23 cellular contexts compared by ENCODE assay signal in the genomic region with DNA sequence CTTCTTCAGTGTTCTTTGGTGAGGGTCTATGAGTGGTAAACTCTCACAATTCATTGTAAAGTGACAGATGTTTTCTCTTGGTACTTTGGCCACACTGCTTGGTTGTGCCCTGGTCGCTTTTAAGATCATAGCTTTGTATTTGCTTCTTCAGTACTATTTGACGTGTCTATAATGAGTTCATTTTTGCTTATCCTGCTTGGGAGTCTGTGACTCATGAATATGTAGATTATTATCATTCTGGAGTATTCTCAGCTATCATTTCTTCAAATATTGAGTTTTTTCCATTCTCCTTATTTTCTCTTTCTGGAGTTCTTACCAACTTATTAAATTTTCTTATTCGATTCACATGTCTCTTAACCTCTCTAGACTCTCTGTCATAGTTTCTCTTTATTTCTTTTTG.
"Had no signal": no experiment of that assay in that cellular context is flagged by ENCODE, and none has a peak within 500 bp of the region (broad histone marks: within the 10 kb centered on the region; RNA-seq: fewer than 3 reads in every experiment).

No MANE protein-coding gene starts in this region.

- H3K36me3 ChIP-seq: adrenal gland had no signal

- ATAC-seq: activated CD4-positive, alpha-beta T cell treated with anti-CD3 and anti-CD28 coated beads for 36 hours; activated CD8-positive, alpha-beta T cell treated with anti-CD3 and anti-CD28 coated beads for 36 hours; activated T-cell treated with anti-CD3 and anti-CD28 coated beads, Interleukin-2, amount 50 U/mL, for 72 hours; T-cell had no signal

- H3K4me1 ChIP-seq: adrenal gland had no signal

- H3K27me3 ChIP-seq: adrenal gland had no signal

- DNase-seq: activated CD4-positive, alpha-beta T cell treated with anti-CD3 and anti-CD28 coated beads for 36 hours; activated CD4-positive, alpha-beta T cell treated with anti-CD3 and anti-CD28 coated beads, Interleukin-2, amount 50 U/mL, for 1 hour; activated CD8-positive, alpha-beta memory T cell treated with anti-CD3 and anti-CD28 coated beads, Interleukin-2, amount 50 U/mL, for 4 hours; activated CD8-positive, alpha-beta T cell treated with anti-CD3 and anti-CD28 coated beads for 36 hours; activated gamma-delta T cell treated with Interleukin-2 at 50 U/mL for 16 hours; activated naive CD4-positive, alpha-beta T cell treated with anti-CD3 and anti-CD28 coated beads, Interleukin-2, amount 10 ng/mL, durations not matched to agents 7 days and 5 days; activated naive CD8-positive, alpha-beta T cell treated with anti-CD3 and anti-CD28 coated beads for 36 hours; activated T-cell treated with anti-CD3 and anti-CD28 coated beads, Interleukin-2, amount 50 U/mL, for 72 hours; adrenal gland; anterior cingulate cortex; NCI-H1092; NCI-H1417; NCI-H1930; NCI-H2171; NCI-H2227 treated with DMSO at 0.1 percent for 48 hours; NCI-H526; NCI-H82; NK-92 treated with Interleukin-12 subunit alpha and Interleukin-12 subunit beta, amount 100 ng/mL, for 24 hours; SHP77; T-cell had no signal

- H3K4me2 ChIP-seq: KMS-11 had no signal

- H3K4me3 ChIP-seq: adrenal gland had no signal

- H3K9me3 ChIP-seq: adrenal gland had no signal

- H3K27ac ChIP-seq: adrenal gland, KMS-11, VCaP had no signal

- FAIRE-seq: RCC 7860 had no signal

- H3K9ac ChIP-seq: KMS-11 had no signal
